In the genomic region with DNA sequence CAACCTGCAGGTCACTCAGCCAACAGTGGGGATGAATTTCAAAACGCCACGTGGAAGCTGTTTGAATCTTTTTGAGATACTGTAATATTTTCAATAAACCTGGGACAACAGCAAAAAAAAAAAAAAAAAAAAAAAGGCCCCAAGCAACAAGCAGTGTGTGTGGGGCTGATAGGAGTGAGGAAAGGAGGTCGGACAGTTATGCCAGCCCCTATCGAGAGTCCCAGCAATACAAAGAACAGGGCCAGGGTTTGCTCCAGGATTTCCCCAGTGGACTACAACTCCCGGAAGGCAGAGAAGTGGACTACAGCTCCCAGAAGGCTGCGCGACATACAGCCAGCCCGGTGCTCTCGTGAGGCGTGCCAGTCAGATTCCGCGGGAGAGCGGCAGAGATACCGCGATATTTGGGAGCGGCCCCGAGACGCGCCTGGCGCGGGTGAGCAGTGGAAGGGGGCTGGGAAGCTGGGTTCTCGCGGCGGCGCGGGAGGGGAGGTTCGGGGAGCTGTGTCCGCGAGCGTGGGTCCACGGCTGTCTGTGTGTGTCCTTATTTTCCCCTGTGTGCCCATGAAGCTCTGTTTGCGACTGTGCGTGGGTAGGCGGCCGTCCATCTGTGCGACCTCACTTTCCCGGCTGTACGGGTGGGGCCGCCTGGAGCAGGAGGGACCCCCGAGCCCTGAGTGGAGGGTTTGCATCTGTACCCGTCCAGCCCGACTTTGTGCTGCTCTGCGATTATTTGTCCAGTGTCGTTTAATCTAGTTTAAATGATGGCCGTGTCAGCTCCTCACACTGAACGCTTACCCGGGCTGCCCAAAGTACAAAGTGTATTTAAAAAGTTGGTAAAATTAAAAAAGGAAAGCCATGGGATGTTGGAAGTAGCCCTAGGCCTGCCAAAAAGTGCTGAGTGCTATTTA, we compare ENCODE assay signal across 8 cellular contexts. TPM values are rescaled to one million over a fixed set of nuclear protein-coding genes. Genes with fewer than 3 reads are reported as not detected.
DNase-seq lines count a peak whose midpoint lies in the region; ATAC-seq, FAIRE-seq and TF ChIP-seq lines count a peak whose summit lies in the region.

A gene with protein sequence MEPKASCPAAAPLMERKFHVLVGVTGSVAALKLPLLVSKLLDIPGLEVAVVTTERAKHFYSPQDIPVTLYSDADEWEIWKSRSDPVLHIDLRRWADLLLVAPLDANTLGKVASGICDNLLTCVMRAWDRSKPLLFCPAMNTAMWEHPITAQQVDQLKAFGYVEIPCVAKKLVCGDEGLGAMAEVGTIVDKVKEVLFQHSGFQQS (plus strand): TSS at position 397 of the 908 bp plus-strand sequence. CDS start 4,729 bp downstream, outside the sequence.

- peaks cover 0 to 2% of the 10 kb centered on the region in 2 experiments for H4K20me1 ChIP-seq in H1 (replicated peaks in 1 of 2; ENCODE audit: control insufficient read depth in 1 of 2, insufficient read depth in 2 of 2, low read length in 2 of 2)

- no peaks in the 10 kb centered on the region for H3K9me3 Mint-ChIP-seq in activated CD8-positive, alpha-beta memory T cell treated with anti-CD3 and anti-CD28 coated beads, Interleukin-2, amount 10 ng/mL, durations not matched to agents 7 days and 5 days (ENCODE audit: low read depth)

- H3K4me3 Mint-ChIP-seq in activated CD8-positive, alpha-beta memory T cell treated with anti-CD3 and anti-CD28 coated beads, Interleukin-2, amount 10 ng/mL, durations not matched to agents 7 days and 5 days = peak within 1 kb of the TSS; percentile 90

- H2BK5ac ChIP-seq in H1 (ENCODE audit: low read depth, low read length) (peak within 1 kb of the TSS; percentile 97), mesenchymal stem cell (ENCODE audit: low read depth, low read length, poor library complexity, severe bottlenecking) (no peak within 1 kb of the TSS)

- peak in 1 of 2 experiments; percentile 7; a peak in 1 of 4 replicates for TF ChIP-seq RAD21 in H1 (IDR thresholded peaks at IDR 0.05 in 1 of 2, conservative IDR thresholded peaks at IDR 0.05 in 1 of 2; ENCODE audit: low read depth in 2 of 2, low read length in 2 of 2)

- no peak within 1 kb of the TSS for H3K23ac ChIP-seq in H1 (ENCODE audit: insufficient read length)
- H3K23ac ChIP-seq in mesenchymal stem cell (ENCODE audit: low read length in 2 of 2) = peak within 1 kb of the TSS in 1 of 2 experiments; percentile 48

- TF ChIP-seq POLR2A in H1 (IDR thresholded peaks at IDR 0.05; ENCODE audit: control extremely low read depth in 1 of 2, low read depth in 2 of 2, low read length in 2 of 2) = peak; percentile 95 to 99

- H3K23me2 ChIP-seq in H1 (ENCODE audit: low read depth, low read length) = 0 out of 2 replicates have a peak, but pooled peaks cover 3% of the 10 kb centered on the region

- peaks cover 1% of the 10 kb centered on the region for H3K36me3 Mint-ChIP-seq in activated CD8-positive, alpha-beta memory T cell treated with anti-CD3 and anti-CD28 coated beads, Interleukin-2, amount 10 ng/mL, durations not matched to agents 7 days and 5 days

- H2BK15ac ChIP-seq in H1 (ENCODE audit: low read length) (no peak within 1 kb of the TSS), mesenchymal stem cell (ENCODE audit: low read depth, poor library complexity, severe bottlenecking) (no peak within 1 kb of the TSS)

- H2AK5ac ChIP-seq in H1 (ENCODE audit: low read depth, low read length) (peak within 1 kb of the TSS; percentile 17; the same call in 1 of the 2 replicates), mesenchymal stem cell (ENCODE audit: low read length, severe bottlenecking) (no peak within 1 kb of the TSS)

- no peak within 1 kb of the TSS for H2BK120ac ChIP-seq in H1 (replicated peaks; ENCODE audit: low read depth, low read length)
- H2BK120ac ChIP-seq in mesenchymal stem cell (ENCODE audit: low read depth, low read length) = no peak within 1 kb of the TSS

- DNase-seq in COLO829 (ENCODE audit: low spot score) (peak; percentile 97), HUDEP-2 (lab: John Stamatoyannopoulos, UW; ENCODE audit: unreplicated experiment in 76 of 76) (peak in 75 of 76 experiments; percentile 38 to 97 (median 92)), NT2/D1 (ENCODE audit: low read depth, low spot score) (peak; percentile 93), H1 (ENCODE audit: low read depth in 1 of 2, low spot score in 2 of 2) (peak; percentile 77 to 95), mesenchymal stem cell (peak; percentile 95)
- peak; percentile 98 for DNase-seq in activated CD8-positive, alpha-beta memory T cell treated with anti-CD3 and anti-CD28 coated beads, Interleukin-2, amount 10 ng/mL, durations not matched to agents 7 days and 5 days
- peak; percentile 86 for DNase-seq in stimulated activated CD8-positive, alpha-beta memory T cell treated with anti-CD3 and anti-CD28 coated beads, Interleukin-12 subunit alpha, Interleukin-12 subunit beta, amount 100 ng/mL, for 4 hours (ENCODE audit: low read depth)

- peak; percentile 92 for FAIRE-seq in H1 (lab: Jason Lieb, UNC)

- peak within 1 kb of the TSS; percentile 89 for H3K27ac Mint-ChIP-seq in activated CD8-positive, alpha-beta memory T cell treated with anti-CD3 and anti-CD28 coated beads, Interleukin-2, amount 10 ng/mL, durations not matched to agents 7 days and 5 days

- ATAC-seq in GM21381 (IDR thresholded peaks at IDR 0.05; ENCODE audit: unreplicated experiment) = peak; percentile 98
- peak; percentile 100 for ATAC-seq in activated CD8-positive, alpha-beta memory T cell treated with anti-CD3 and anti-CD28 coated beads, Interleukin-2, amount 10 ng/mL, durations not matched to agents 7 days and 5 days

- H3K27me3 ChIP-seq in NT2/D1 (ENCODE audit: insufficient read depth, insufficient read length) (no peaks in the 10 kb centered on the region), H1 (replicated peaks in 1 of 4; ENCODE audit: control insufficient read depth in 3 of 4, extremely low read depth in 1 of 4, insufficient read depth in 3 of 4, low read length in 3 of 4) (no peaks in the 10 kb centered on the region), mesenchymal stem cell (ENCODE audit: control insufficient read depth in 1 of 2, insufficient read depth in 1 of 2, low read length in 2 of 2) (no peaks in the 10 kb centered on the region)

- H3K18ac ChIP-seq in H1 (ENCODE audit: extremely low read depth, low read length) = peak within 1 kb of the TSS; percentile 96
- peak within 1 kb of the TSS; percentile 75 to 99 for H3K18ac ChIP-seq in mesenchymal stem cell (ENCODE audit: low read depth in 1 of 2, low read length in 2 of 2)

- H4K91ac ChIP-seq in H1 (replicated peaks; ENCODE audit: insufficient read length, low read length) (peak within 1 kb of the TSS; percentile 84), mesenchymal stem cell (ENCODE audit: low read length) (peak within 1 kb of the TSS; percentile 94)

- no peak for TF ChIP-seq CTCF in H1 (IDR thresholded peaks at IDR 0.05; ENCODE audit: control extremely low read depth in 1 of 3, insufficient read depth in 1 of 3, low read depth in 1 of 3, low read length in 3 of 3)

- H4K8ac ChIP-seq in H1 (ENCODE audit: extremely low read depth, insufficient read depth, low read length) = peak within 1 kb of the TSS; percentile 99; the same call in 1 of the 2 replicates
- H4K8ac ChIP-seq in mesenchymal stem cell (ENCODE audit: low read length) = peak within 1 kb of the TSS; percentile 97

- CTCF ChIA-PET in activated CD8-positive, alpha-beta memory T cell treated with anti-CD3 and anti-CD28 coated beads, Interleukin-2, amount 10 ng/mL, durations not matched to agents 7 days and 5 days (lab: Charles Lee) = interaction anchor here (0.7 to 5.4 kb wide), 9 partner anchors 10 to 1052 kb away, joined by 3 to 38 read pairs (median 5); a partner anchor contains a TSS
- CTCF ChIA-PET in H1 (lab: Charles Lee; ENCODE audit: partially characterized antibody) = interaction anchor here (0.5 to 1.3 kb wide), 4 partner anchors 36 to 1000 kb away, joined by 3 read pairs; no protein-coding TSS in a partner anchor

- H3K79me1 ChIP-seq in H1 (ENCODE audit: low read depth, low read length) (peaks cover 2% of the 10 kb centered on the region; the same call in 1 of the 2 replicates), mesenchymal stem cell (replicated peaks; ENCODE audit: low read length, poor library complexity, severe bottlenecking) (peaks cover 19% of the 10 kb centered on the region)

- peak within 1 kb of the TSS; percentile 46 for H3K14ac ChIP-seq in H1 (ENCODE audit: insufficient read length)
- H3K14ac ChIP-seq in mesenchymal stem cell (ENCODE audit: low read length in 2 of 2) = peak within 1 kb of the TSS in 1 of 2 experiments; percentile 99

- no peaks in the 10 kb centered on the region for H3K27me3 Mint-ChIP-seq in activated CD8-positive, alpha-beta memory T cell treated with anti-CD3 and anti-CD28 coated beads, Interleukin-2, amount 10 ng/mL, durations not matched to agents 7 days and 5 days

- peaks cover 0 to 14% of the 10 kb centered on the region in 2 experiments; a peak in 2 of 4 replicates for H3K79me2 ChIP-seq in H1 (ENCODE audit: control insufficient read depth in 1 of 2, insufficient read depth in 2 of 2, low read length in 2 of 2)

- peak within 1 kb of the TSS; percentile 86 for H4K5ac ChIP-seq in H1 (ENCODE audit: insufficient read length, low read depth, low read length)

- no peak for TF ChIP-seq EP300 in H1 (IDR thresholded peaks at IDR 0.05; ENCODE audit: borderline replicate concordance in 1 of 2, low read depth in 2 of 2, low read length in 2 of 2)

- H3K56ac ChIP-seq in H1 (replicated peaks; ENCODE audit: insufficient read length, low read depth, low read length) = peak within 1 kb of the TSS; percentile 90

- H3K27ac ChIP-seq in H1 (ENCODE audit: low read depth, low read length) (peak within 1 kb of the TSS; percentile 90), mesenchymal stem cell (ENCODE audit: low read length, poor library complexity, severe bottlenecking) (no peak within 1 kb of the TSS)

- H3K4ac ChIP-seq in H1 (replicated peaks; ENCODE audit: insufficient read length, low read depth, low read length) (peak within 1 kb of the TSS; percentile 58), mesenchymal stem cell (ENCODE audit: low read depth in 1 of 2, low read length in 2 of 2) (peak within 1 kb of the TSS; percentile 69 to 90)

- POLR2A ChIA-PET in H1 (lab: Charles Lee; ENCODE audit: partially characterized antibody) = interaction anchor here (0.6 to 1.9 kb wide), 15 partner anchors 9 to 316 kb away, joined by 3 to 10 read pairs (median 4); a partner anchor contains a TSS

- H2BK20ac ChIP-seq in H1 (ENCODE audit: low read length) = no peak within 1 kb of the TSS

- H3K9me3 ChIP-seq in NT2/D1 (ENCODE audit: insufficient read depth, low read length) = no peaks in the 10 kb centered on the region
- H3K9me3 ChIP-seq in H1 (ENCODE audit: insufficient read depth in 2 of 2, low read depth in 1 of 2, low read length in 1 of 2) = no peaks in the 10 kb centered on the region
- H3K9me3 ChIP-seq in mesenchymal stem cell (ENCODE audit: control insufficient read depth, low read length) = no peaks in the 10 kb centered on the region

- H3K9ac ChIP-seq in NT2/D1 (ENCODE audit: insufficient read length, low read depth) (peak within 1 kb of the TSS; percentile 100), H1 (replicated peaks in 1 of 4; ENCODE audit: extremely low read depth in 1 of 4, low read depth in 3 of 4, low read length in 3 of 4) (peak within 1 kb of the TSS; percentile 91 to 99 (median 98)), mesenchymal stem cell (ENCODE audit: low read length) (peak within 1 kb of the TSS; percentile 99)

- H3K4me1 ChIP-seq in NT2/D1 (ENCODE audit: insufficient read depth, insufficient read length) = peaks cover 7% of the 10 kb centered on the region
- no peaks in the 10 kb centered on the region; a peak in 1 of 7 replicates for H3K4me1 ChIP-seq in H1 (replicated peaks in 1 of 4; ENCODE audit: control insufficient read depth in 3 of 4, insufficient read depth in 4 of 4, low read length in 3 of 4)
- H3K4me1 ChIP-seq in mesenchymal stem cell (ENCODE audit: control insufficient read depth, insufficient read depth, low read depth, low read length) = no peaks in the 10 kb centered on the region

- H3K4me1 Mint-ChIP-seq in activated CD8-positive, alpha-beta memory T cell treated with anti-CD3 and anti-CD28 coated beads, Interleukin-2, amount 10 ng/mL, durations not matched to agents 7 days and 5 days = peaks cover 19% of the 10 kb centered on the region

- H3K36me3 ChIP-seq in NT2/D1 (ENCODE audit: insufficient read depth, insufficient read length, low read length) = peaks cover 35% of the 10 kb centered on the region
- peaks cover 0 to 3% (median under 1%) of the 10 kb centered on the region in 4 experiments; a peak in 4 of 8 replicates for H3K36me3 ChIP-seq in H1 (ENCODE audit: control insufficient read depth in 2 of 4, insufficient read depth in 4 of 4, low read length in 3 of 4)
- H3K36me3 ChIP-seq in mesenchymal stem cell (ENCODE audit: control insufficient read depth in 1 of 2, insufficient read depth in 2 of 2, low read depth in 1 of 2, low read length in 2 of 2) = peaks cover 3 to 13% of the 10 kb centered on the region in 2 experiments

- H3K4me2 ChIP-seq in H1 (ENCODE audit: insufficient read depth in 1 of 2, low read depth in 2 of 2, low read length in 2 of 2) (peak within 1 kb of the TSS; percentile 82 to 84), mesenchymal stem cell (ENCODE audit: low read length, poor library complexity, severe bottlenecking) (peak within 1 kb of the TSS; percentile 78)

- WGBS in H1 (ENCODE audit: extremely low coverage in 1 of 2, insufficient coverage in 1 of 2, insufficient read length in 1 of 2, insufficient replicate concordance in 2 of 2, low coverage in 1 of 2, low lambda C conversion rate in 2 of 2, missing lambda C conversion rate in 1 of 2), 2 experiments = 4% methylated on average over 45 of the region's 47 CpGs; no CpG with 5 or more reads in 1 of the 2 experiments
- WGBS in mesenchymal stem cell = 1% methylated on average over 45 of the region's 47 CpGs

- peak within 1 kb of the TSS; percentile 64; the same call in 1 of the 2 replicates for H2AFZ ChIP-seq in H1 (ENCODE audit: low read length)
- H2AFZ ChIP-seq in mesenchymal stem cell (ENCODE audit: low read depth, low read length) = peak within 1 kb of the TSS; percentile 68

- peak within 1 kb of the TSS; percentile 99 for H3K4me3 ChIP-seq in NT2/D1 (ENCODE audit: insufficient read length, low read depth)
- H3K4me3 ChIP-seq in H1 (ENCODE audit: extremely low read depth in 1 of 4, insufficient read depth in 2 of 4, low read depth in 3 of 4, low read length in 4 of 4) = peak within 1 kb of the TSS; percentile 87 to 99 (median 90)
- peak within 1 kb of the TSS; percentile 87 to 97 for H3K4me3 ChIP-seq in mesenchymal stem cell (ENCODE audit: insufficient read depth in 1 of 2, low read depth in 1 of 2, low read length in 2 of 2)

- peak within 1 kb of the TSS; percentile 69; the same call in 1 of the 2 replicates for H2BK12ac ChIP-seq in H1 (ENCODE audit: low read depth, low read length)
- peak within 1 kb of the TSS in 1 of 2 experiments; percentile 45 for H2BK12ac ChIP-seq in mesenchymal stem cell (ENCODE audit: low read length in 2 of 2)

RNA-seq across cellular contexts. Expression of the gene that starts here (rescaled TPM):
- total RNA-seq in activated CD8-positive, alpha-beta memory T cell treated with anti-CD3 and anti-CD28 coated beads, Interleukin-2, amount 10 ng/mL, durations not matched to agents 7 days and 5 days = 10 to 100 TPM; 36.3 to 36.7 TPM
- 11.3 and 14.7 TPM in 2 replicates for total RNA-seq in H1 (2021; fragmentation: NEBNext Ultra II Directional; extraction: Animal tissue kit (Norgen Biotek cat#: 25700))
- 29.7 and 46.7 TPM in 2 replicates for polyA plus RNA-seq in H1 (2011; rRNA removed)
- polyA plus RNA-seq in H1 (2011; cell fraction: cytosol; rRNA removed) = 40.7 TPM
- polyA plus RNA-seq in H1 (2011; cell fraction: nucleus; rRNA removed) = 38.6 TPM
- 11.5 to 22.8 TPM (median 19.2 TPM) in 4 replicates for polyA plus RNA-seq in H1 (2012, experiment 1 of 2)
- polyA plus RNA-seq in H1 (2012, experiment 2 of 2) = 20.5 TPM
- 13.7 TPM for polyA plus RNA-seq in H1 (2013, experiment 1 of 2)
- 12.7 TPM for polyA plus RNA-seq in H1 (2013, experiment 2 of 2)
- polyA minus RNA-seq in H1 (2011; rRNA and poly(A)+ RNA removed) = 17.0 and 18.1 TPM in 2 replicates
- polyA minus RNA-seq in H1 (2011; cell fraction: cytosol; rRNA and poly(A)+ RNA removed) = 10.7 TPM
- polyA minus RNA-seq in H1 (2011; cell fraction: nucleus; rRNA and poly(A)+ RNA removed) = 18.8 TPM
- 4.0 TPM for polyA plus RNA-seq in mesenchymal stem cell (2013, experiment 1 of 2)
- polyA plus RNA-seq in mesenchymal stem cell (2013, experiment 2 of 2) = 4.6 TPM
